24 cellular contexts compared by ENCODE assay signal in genomic region chr10:60485025-60485424, GRCh38.
"Had no signal": no experiment of that assay in that cellular context is flagged by ENCODE, and none has a peak within 500 bp of the region (broad histone marks: within the 10 kb centered on the region; RNA-seq: fewer than 3 reads in every experiment).

No MANE protein-coding gene starts in this region.

- H3K9me2 ChIP-seq: SK-N-SH had no signal

- ATAC-seq: Panc1, PC-3 had no signal

- H3K27ac Mint-ChIP-seq: IgD-negative memory B cell had no signal

- H3K27ac ChIP-seq: HL-60, RWPE1 had no signal

- H3K9me3 Mint-ChIP-seq: IgD-negative memory B cell had no signal

- H3K9ac ChIP-seq: SK-N-SH had no signal

- H3K9me3 ChIP-seq: SK-N-SH had no signal

- H3K4me3 Mint-ChIP-seq: IgD-negative memory B cell had no signal

- H3K27me3 Mint-ChIP-seq: IgD-negative memory B cell had no signal

- FAIRE-seq: HTR-8/SVneo had no signal

- H3K4me2 ChIP-seq: SK-N-SH had no signal

- DNase-seq: Karpas-422, KBM-7, MM.1S, NCI-H1092 treated with DMSO at 0.1 percent for 48 hours, NCI-H1436, NCI-H187, NCI-H2029, NCI-H2081 treated with DMSO at 0.1 percent for 48 hours, NCI-H2171, NCI-H226, NCI-H446, NCI-H510A, NCI-H524 treated with DMSO at 0.1 percent for 48 hours, NCI-H69, NCI-H774, PC-3, SHP77, SK-N-SH, SW 1271 had no signal
